ENCODE assay signal across 1 cellular context in the genomic region with DNA sequence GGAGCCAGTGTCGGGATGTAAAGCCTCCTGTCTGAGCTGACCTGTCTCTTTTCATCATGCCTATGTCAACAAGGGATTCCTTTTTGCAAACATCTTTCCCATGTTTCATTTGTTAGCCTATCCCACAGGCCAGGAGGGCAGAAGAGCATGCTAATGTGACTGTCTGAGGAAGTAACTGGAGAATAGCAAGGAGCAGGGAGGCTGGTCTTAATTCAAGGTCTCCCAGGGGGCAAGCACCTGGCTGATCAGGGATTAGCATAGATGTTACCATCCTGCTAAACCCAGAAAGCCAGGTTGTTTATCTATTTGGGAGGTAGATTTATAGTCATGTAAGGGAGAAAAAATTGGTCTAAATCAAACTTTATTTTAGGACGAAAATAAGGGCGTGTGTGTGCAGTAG.
TF ChIP-seq lines count a peak whose summit lies in the region.

No MANE protein-coding gene starts in this region.

TF ChIP-seq in A549, 52 proteins besides CTCF, POLR2A, EP300 and RAD21 (continued from another document):
- TF ChIP-seq, protein P1, sequence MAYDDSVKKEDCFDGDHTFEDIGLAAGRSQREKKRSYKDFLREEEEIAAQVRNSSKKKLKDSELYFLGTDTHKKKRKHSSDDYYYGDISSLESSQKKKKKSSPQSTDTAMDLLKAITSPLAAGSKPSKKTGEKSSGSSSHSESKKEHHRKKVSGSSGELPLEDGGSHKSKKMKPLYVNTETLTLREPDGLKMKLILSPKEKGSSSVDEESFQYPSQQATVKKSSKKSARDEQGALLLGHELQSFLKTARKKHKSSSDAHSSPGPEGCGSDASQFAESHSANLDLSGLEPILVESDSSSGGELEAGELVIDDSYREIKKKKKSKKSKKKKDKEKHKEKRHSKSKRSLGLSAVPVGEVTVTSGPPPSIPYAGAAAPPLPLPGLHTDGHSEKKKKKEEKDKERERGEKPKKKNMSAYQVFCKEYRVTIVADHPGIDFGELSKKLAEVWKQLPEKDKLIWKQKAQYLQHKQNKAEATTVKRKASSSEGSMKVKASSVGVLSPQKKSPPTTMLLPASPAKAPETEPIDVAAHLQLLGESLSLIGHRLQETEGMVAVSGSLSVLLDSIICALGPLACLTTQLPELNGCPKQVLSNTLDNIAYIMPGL (CRISPR knock-in tag; IDR thresholded peaks at IDR 0.05; ENCODE audit: borderline replicate concordance) = no peak
